In genomic region chr22:46090051-46090591, GRCh38 we compare ENCODE assay signal across 8 cellular contexts.
DNase-seq lines count a peak whose midpoint lies in the region; ATAC-seq, FAIRE-seq and TF ChIP-seq lines count a peak whose summit lies in the region.

No MANE protein-coding gene starts in this region.

- H2AFZ ChIP-seq in astrocyte (ENCODE audit: low read depth, low read length): no peak overlapping the region

- peaks cover 100% of the 10 kb centered on the region for H4K20me1 ChIP-seq in astrocyte (ENCODE audit: insufficient read depth, low read length)

- H3K9me3 ChIP-seq in astrocyte (ENCODE audit: insufficient read depth, low read depth, low read length) (no peaks in the 10 kb centered on the region), heart right ventricle (no peaks in the 10 kb centered on the region), sigmoid colon (no peaks in the 10 kb centered on the region)

- no peaks in the 10 kb centered on the region for H3K27me3 ChIP-seq in astrocyte (ENCODE audit: insufficient read depth, low read length)
- no peaks in the 10 kb centered on the region for H3K27me3 ChIP-seq in heart right ventricle
- no peaks in the 10 kb centered on the region for H3K27me3 ChIP-seq in sigmoid colon

- H3K4me1 ChIP-seq in astrocyte (ENCODE audit: insufficient read depth, low read length): peaks cover 71% of the 10 kb centered on the region
- peaks cover 92 to 100% (median 100%) of the 10 kb centered on the region in 9 donors for H3K4me1 ChIP-seq in heart right ventricle
- peaks cover 0 to 100% (median 100%) of the 10 kb centered on the region in 4 donors for H3K4me1 ChIP-seq in sigmoid colon

- H3K36me3 Mint-ChIP-seq in astrocyte (ENCODE audit: low read depth, unreplicated experiment): no peaks in the 10 kb centered on the region

- H3K4me2 ChIP-seq in astrocyte (ENCODE audit: low read length): peak overlapping the region; percentile 94

- H3K9me3 Mint-ChIP-seq in astrocyte (ENCODE audit: unreplicated experiment): no peaks in the 10 kb centered on the region

- H3K4me3 Mint-ChIP-seq in astrocyte (ENCODE audit: unreplicated experiment): no peak overlapping the region

- H3K4me1 Mint-ChIP-seq in astrocyte (ENCODE audit: low read depth, unreplicated experiment): peaks cover 5% of the 10 kb centered on the region

- WGBS in heart right ventricle, 2 donors: 23 to 30% methylated on average over 22 of the region's 22 CpGs
- 76 to 77% methylated on average over 22 of the region's 22 CpGs for WGBS in sigmoid colon, 2 donors

- peaks cover 39% of the 10 kb centered on the region for H3K27me3 Mint-ChIP-seq in astrocyte (ENCODE audit: low read depth, unreplicated experiment)

- intact Hi-C loops in heart right ventricle (cut with DNase I): no loop called here
- intact Hi-C loops in sigmoid colon (cut with DNase I): loop anchor here (2.0 to 5.0 kb wide), 2 partner anchors 15 to 78 kb away; no protein-coding TSS in a partner anchor

- TF ChIP-seq POLR2A in sigmoid colon (IDR thresholded peaks at IDR 0.05): no peak

- H3K4me3 ChIP-seq in astrocyte (ENCODE audit: insufficient read depth, low read depth, low read length): no peak overlapping the region
- peak overlapping the region in 6 of 10 donors; percentile 4 to 77 (median 26) for H3K4me3 ChIP-seq in heart right ventricle
- H3K4me3 ChIP-seq in sigmoid colon: peak overlapping the region in 2 of 4 donors; percentile 2 to 32

- TF ChIP-seq CTCF in astrocyte (IDR thresholded peaks at IDR 0.05; ENCODE audit: insufficient read depth, low read depth, low read length) (no peak), heart right ventricle (IDR thresholded peaks at IDR 0.05) (no peak), sigmoid colon (IDR thresholded peaks at IDR 0.05) (no peak)

- H3K9ac ChIP-seq in astrocyte (ENCODE audit: low read length): peak overlapping the region; percentile 96

- peak; percentile 1 for DNase-seq in HCEC 1CT
- no peak for DNase-seq in astrocyte (ENCODE audit: low read depth)
- DNase-seq in heart right ventricle: peak; percentile 47 to 48
- peak; percentile 88 for DNase-seq in sigmoid colon
- DNase-seq in NCI-H345 (lab: John Stamatoyannopoulos, UW): no peak
- DNase-seq in NCI-H1694 treated with DMSO at 0.1 percent for 48 hours (lab: John Stamatoyannopoulos, UW): no peak

- no peak overlapping the region for H3K27ac Mint-ChIP-seq in astrocyte (ENCODE audit: unreplicated experiment)

- peak overlapping the region; percentile 91 for H3K27ac ChIP-seq in astrocyte (ENCODE audit: low read depth, low read length)
- H3K27ac ChIP-seq in heart right ventricle: peak overlapping the region; percentile 75 to 100 (median 98)
- H3K27ac ChIP-seq in sigmoid colon: peak overlapping the region; percentile 96 to 99 (median 98)

- H3K36me3 ChIP-seq in astrocyte (ENCODE audit: insufficient read depth, low read length) (peaks cover 31% of the 10 kb centered on the region), heart right ventricle (peaks cover 0 to 85% (median 13%) of the 10 kb centered on the region in 9 donors), sigmoid colon (peaks cover 0 to 17% (median 5%) of the 10 kb centered on the region in 4 donors)

- H3K79me2 ChIP-seq in astrocyte (ENCODE audit: insufficient read depth, low read length): peaks cover 100% of the 10 kb centered on the region

- no peak for FAIRE-seq in astrocyte (lab: Jason Lieb, UNC)

- ATAC-seq in heart right ventricle (peak in 5 of 8 donors; percentile 1 to 8 (median 2)), GM18858 (IDR thresholded peaks at IDR 0.05; ENCODE audit: unreplicated experiment) (no peak), HG03571 (IDR thresholded peaks at IDR 0.05; ENCODE audit: unreplicated experiment) (no peak)

- no peak for TF ChIP-seq EP300 in sigmoid colon (IDR thresholded peaks at IDR 0.05)

Comparison
In these comparisons a context has a peak if more than half of its experiments do, and no peak if none do; other contexts are left out.
1. DNase-seq: peak in HCEC 1CT (single experiment), heart right ventricle (2 of 2) and sigmoid colon (single experiment); none in astrocyte (single experiment), NCI-H345 (single experiment) and NCI-H1694 treated with DMSO at 0.1 percent for 48 hours (single experiment).
2. ATAC-seq: peak in heart right ventricle (5 of 8); none in GM18858 (single experiment) and HG03571 (single experiment).
3. Peak in every context shown above with its lines, with median percentiles within 50 percentile points of each other: H3K27ac ChIP-seq.